Comparison of ENCODE assay signal across 2 cellular contexts in genomic region chr5:843926-844325, GRCh38. TPM values are rescaled to one million over a fixed set of nuclear protein-coding genes. Genes with fewer than 3 reads are reported as not detected.
"Had no signal": no experiment of that assay in that cellular context is flagged by ENCODE, and none has a peak within 500 bp of the region (broad histone marks: within the 10 kb centered on the region; RNA-seq: fewer than 3 reads in every experiment).

No MANE protein-coding gene starts in this region.

RNA-seq across cellular contexts. Expression of gene ZDHHC11, which starts 6.9 kb away (rescaled TPM):
- polyA plus RNA-seq: naive thymus-derived CD8-positive, alpha-beta T cell had no signal

RNA-seq across cellular contexts. Expression of gene ZDHHC11B, which starts 59.4 kb away (rescaled TPM):
- total RNA-seq: T-helper 1 cell treated with Interleukin-12 subunit alpha and Interleukin-12 subunit beta and Interleukin-4 antibody, amounts not matched to agents 30 ng/mL and 1 ng/mL, for 36 hours had no signal
- polyA plus RNA-seq: naive thymus-derived CD8-positive, alpha-beta T cell had no signal
